ENCODE assay signal across 8 cellular contexts in genomic region chr16:2673066-2673999, GRCh38. TPM values are rescaled to one million over a fixed set of nuclear protein-coding genes. Genes with fewer than 3 reads are reported as not detected.
DNase-seq lines count a peak whose midpoint lies in the region; ATAC-seq and TF ChIP-seq lines count a peak whose summit lies in the region.

No MANE protein-coding gene starts in this region.

- peaks cover 25% of the 10 kb centered on the region for H3K36me3 Mint-ChIP-seq in dendritic cell treated with granulocyte-macrophage colony-stimulating factor and Interleukin-4, amounts not matched to agents 40 ng/mL and 50 ng/mL, for 4 days (ENCODE audit: low read depth)

- TF ChIP-seq POLR2A in right lobe of liver (IDR thresholded peaks at IDR 0.05) = peak; percentile 80

- peak; percentile 91 for DNase-seq in NCI-H748 (lab: John Stamatoyannopoulos, UW; ENCODE audit: unreplicated experiment)
- DNase-seq in activated CD4-positive, alpha-beta T cell treated with anti-CD3 and anti-CD28 coated beads, Interleukin-2, amount 50 U/mL, for 24 hours (ENCODE audit: low read depth in 1 of 2, low spot score in 1 of 2) = peak; percentile 87 to 88
- peak; percentile 97 to 98 (median 98) for DNase-seq in right lobe of liver
- DNase-seq in stimulated activated CD4-positive, alpha-beta T cell treated with anti-CD3 and anti-CD28 coated beads, Interleukin-4, amount 100 ng/mL, for 24 hours = peak; percentile 95

- peak overlapping the region; percentile 50 to 73 (median 68) for H3K4me3 ChIP-seq in right lobe of liver

- intact Hi-C loops in dendritic cell treated with granulocyte-macrophage colony-stimulating factor and Interleukin-4, amounts not matched to agents 40 ng/mL and 50 ng/mL, for 4 days (cut with micrococcal nuclease) = no loop called here
- intact Hi-C loops in right lobe of liver (cut with DNase I) = no loop called here

- H3K27ac ChIP-seq in C4-2B (peak overlapping the region; percentile 66), right lobe of liver (peak overlapping the region; percentile 39 to 61 (median 48))

- no peaks in the 10 kb centered on the region for H3K27me3 Mint-ChIP-seq in dendritic cell treated with granulocyte-macrophage colony-stimulating factor and Interleukin-4, amounts not matched to agents 40 ng/mL and 50 ng/mL, for 4 days

- peaks cover 63% of the 10 kb centered on the region for H3K4me1 Mint-ChIP-seq in dendritic cell treated with granulocyte-macrophage colony-stimulating factor and Interleukin-4, amounts not matched to agents 40 ng/mL and 50 ng/mL, for 4 days (ENCODE audit: low read depth)

- no peaks in the 10 kb centered on the region for H3K9me3 ChIP-seq in right lobe of liver

- peak; percentile 87 for ATAC-seq in GM19397 (IDR thresholded peaks at IDR 0.05; ENCODE audit: unreplicated experiment)
- ATAC-seq in HG03558 (IDR thresholded peaks at IDR 0.05; ENCODE audit: extremely low read depth, unreplicated experiment) = peak; percentile 64
- peak; percentile 95 to 98 (median 97) for ATAC-seq in right lobe of liver

- TF ChIP-seq CTCF in C4-2B (conservative IDR thresholded peaks at IDR 0.05) (no peak; the same call in 1 of the 2 replicates), right lobe of liver (IDR thresholded peaks at IDR 0.05) (no peak)

- peaks cover 0 to 17% (median 6%) of the 10 kb centered on the region in 4 donors for H3K4me1 ChIP-seq in right lobe of liver

- H3K36me3 ChIP-seq in right lobe of liver = peaks cover 0 to 4% (median 0%) of the 10 kb centered on the region in 4 donors

- H3K27ac Mint-ChIP-seq in dendritic cell treated with granulocyte-macrophage colony-stimulating factor and Interleukin-4, amounts not matched to agents 40 ng/mL and 50 ng/mL, for 4 days = peak overlapping the region; percentile 86

- peak overlapping the region; percentile 79 for H3K4me3 Mint-ChIP-seq in dendritic cell treated with granulocyte-macrophage colony-stimulating factor and Interleukin-4, amounts not matched to agents 40 ng/mL and 50 ng/mL, for 4 days

- WGBS in right lobe of liver (ENCODE audit: insufficient coverage, low coverage, low lambda C conversion rate, missing lambda C conversion rate) = under 1% methylated on average over 17 of the region's 107 CpGs

- no peaks in the 10 kb centered on the region for H3K9me3 Mint-ChIP-seq in dendritic cell treated with granulocyte-macrophage colony-stimulating factor and Interleukin-4, amounts not matched to agents 40 ng/mL and 50 ng/mL, for 4 days

- no peaks in the 10 kb centered on the region for H3K27me3 ChIP-seq in right lobe of liver

RNA-seq across cellular contexts. Expression of gene KCTD5, which starts 9.0 kb away (rescaled TPM):
- total RNA-seq in right lobe of liver = 10 to 100 TPM in 4 of 6 experiments, 1 to 10 TPM in 2; 7.3 to 22.8 (median 11.1) TPM

RNA-seq across cellular contexts. Expression of gene PRSS27, which starts 46.7 kb away (rescaled TPM):
- total RNA-seq in right lobe of liver = under 1 TPM in 4 of 6 experiments, not detected in 2; 0.13 to 0.98 (median 0.49) TPM

Comparison
In these comparisons a context has a peak if more than half of its experiments do, and no peak if none do; other contexts are left out.
1. Peak in every context shown above with its lines: DNase-seq, ATAC-seq, H3K4me3 ChIP-seq and H3K27ac ChIP-seq.